1 cellular context compared by ENCODE assay signal in genomic region chr6:47187883-47188587, GRCh38.
TF ChIP-seq lines count a peak whose summit lies in the region.

No MANE protein-coding gene starts in this region.

TF ChIP-seq in HCT116, 20 proteins besides CTCF, POLR2A, EP300 and RAD21 (continued from another document):
- no peak for TF ChIP-seq TCF7L2 (IDR thresholded peaks at IDR 0.05; ENCODE audit: borderline replicate concordance, extremely low read depth, insufficient read depth, insufficient read length)
- no peak for TF ChIP-seq EGR1 (IDR thresholded peaks at IDR 0.05; ENCODE audit: low read depth)
- TF ChIP-seq ZNF274 (IDR thresholded peaks at IDR 0.05; ENCODE audit: low read depth, low read length), result no peak
- no peak for TF ChIP-seq YY1 (IDR thresholded peaks at IDR 0.05; ENCODE audit: extremely low read depth, insufficient replicate concordance, low read depth, low read length)
- TF ChIP-seq POLR2AphosphoS5 (IDR thresholded peaks at IDR 0.05; ENCODE audit: low read depth, low read length), result no peak
- no peak for TF ChIP-seq EZH2 (IDR thresholded peaks at IDR 0.05)
- no peak for TF ChIP-seq SIN3A (IDR thresholded peaks at IDR 0.05; ENCODE audit: low read depth)
- TF ChIP-seq EZH2phosphoT487 (IDR thresholded peaks at IDR 0.05; ENCODE audit: borderline replicate concordance), result no peak
- no peak for TF ChIP-seq ATF3 (IDR thresholded peaks at IDR 0.05)
